In the genomic region with DNA sequence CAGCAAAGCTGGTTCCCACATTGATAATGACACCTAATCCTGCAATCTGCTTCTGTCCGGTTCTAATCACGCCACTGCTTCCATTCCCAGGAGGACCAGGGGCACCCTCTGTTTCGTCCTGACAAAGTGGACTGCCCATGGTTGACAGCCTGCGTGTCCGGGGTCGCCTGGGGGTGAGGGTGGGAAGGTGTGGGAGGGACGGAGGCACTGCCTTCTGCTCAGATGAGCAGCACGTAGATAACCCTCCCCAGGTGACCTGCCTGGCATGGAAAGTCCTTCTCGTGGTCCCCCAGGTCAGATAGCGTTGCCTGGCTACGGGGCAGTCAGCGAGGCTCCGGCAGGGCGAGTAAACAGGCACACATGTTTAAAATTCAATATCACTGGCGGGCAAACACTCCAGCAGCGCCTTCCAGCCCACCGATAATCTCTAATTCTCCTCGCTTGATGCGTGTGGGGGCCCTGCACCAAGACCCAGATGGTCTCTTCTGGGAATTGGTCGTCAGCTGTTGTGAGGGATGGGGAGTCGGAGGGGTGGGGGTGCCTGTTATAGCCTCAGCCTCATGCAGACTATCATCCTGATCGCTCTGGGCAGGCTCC, we compare ENCODE assay signal across 16 cellular contexts.
A peak's percentile ranks its signal among the peaks of the same experiment; 100 is the strongest.
DNase-seq lines count a peak whose midpoint lies in the region; ATAC-seq and TF ChIP-seq lines count a peak whose summit lies in the region.
"Had no signal": no experiment of that assay in that cellular context is flagged by ENCODE, and none has a peak within 500 bp of the region (broad histone marks: within the 10 kb centered on the region; RNA-seq: fewer than 3 reads in every experiment).

No MANE protein-coding gene starts in this region.

- peak overlapping the region; percentile 33 for H2BK15ac ChIP-seq in neuronal stem cell (ENCODE audit: low read length)

- DNase-seq in Right ventricle myocardium superior (peak; percentile 20), cardiac septum (ENCODE audit: low spot score) (no peak), neuronal stem cell (ENCODE audit: low spot score) (no peak), CD14-positive monocyte (ENCODE audit: low spot score) (no peak), dermis blood vessel endothelial cell (no peak)
- DNase-seq: 8988T, GF-D8, NCI-H187, NCI-H446, NCI-H748 treated with DMSO at 0.1 percent for 48 hours, PC-3 had no signal

- peak overlapping the region; percentile 12 for H3K9ac ChIP-seq in neuronal stem cell (ENCODE audit: low read depth, low read length, poor library complexity)

- H2BK12ac ChIP-seq in neuronal stem cell (ENCODE audit: low read length): no peak overlapping the region

- peaks cover 0 to 4% (median 0%) of the 10 kb centered on the region in 7 donors for H3K9me3 Mint-ChIP-seq in CD14-positive monocyte

- no peak for TF ChIP-seq CTCF in CD14-positive monocyte (IDR thresholded peaks at IDR 0.05)

- peaks cover 0 to 1% (median 0%) of the 10 kb centered on the region in 3 donors for H3K27me3 Mint-ChIP-seq in CD14-positive monocyte (ENCODE audit: low read depth in 3 of 3)

- no peak overlapping the region for H4K91ac ChIP-seq in neuronal stem cell (ENCODE audit: low read depth, low read length, poor library complexity)

- H2AK5ac ChIP-seq in neuronal stem cell (ENCODE audit: low read depth, low read length): peak overlapping the region; percentile 83

- H3K27ac Mint-ChIP-seq in CD14-positive monocyte: peak overlapping the region in 1 of 7 donors; percentile 26

- no peak overlapping the region for H3K4me3 ChIP-seq in neuronal stem cell (ENCODE audit: low read length in 2 of 2)
- H3K4me3 ChIP-seq: HAP-1, SJSA1 had no signal

- H3K14ac ChIP-seq in neuronal stem cell (ENCODE audit: low read length): no peak overlapping the region

- no peak overlapping the region for H2AFZ ChIP-seq in neuronal stem cell (ENCODE audit: low read length)

- no peak overlapping the region for H3K23ac ChIP-seq in neuronal stem cell (ENCODE audit: low read depth, low read length, poor library complexity)

- H3K27ac ChIP-seq in neuronal stem cell (replicated peaks; ENCODE audit: low read length): no peak overlapping the region
- H3K27ac ChIP-seq: SJSA1 had no signal

- peaks cover 1% of the 10 kb centered on the region for H3K79me1 ChIP-seq in neuronal stem cell (ENCODE audit: low read depth, low read length)

- no peak overlapping the region for H3K4me2 ChIP-seq in neuronal stem cell (ENCODE audit: insufficient read depth, low read length, poor library complexity, severe bottlenecking)

- H3K9me3 ChIP-seq in neuronal stem cell (replicated peaks in 1 of 2; ENCODE audit: control insufficient read depth in 2 of 2, insufficient read depth in 1 of 2, low read depth in 1 of 2, low read length in 2 of 2): no peaks in the 10 kb centered on the region
- H3K9me3 ChIP-seq: HAP-1, SJSA1 had no signal

- ATAC-seq in Right ventricle myocardium superior (ENCODE audit: poor library complexity) (no peak), SK-N-SH treated with all-trans-retinoic acid at 6 μM for 48 hours (no peak), HG03108 (IDR thresholded peaks at IDR 0.05; ENCODE audit: unreplicated experiment) (no peak), GM19452 (IDR thresholded peaks at IDR 0.05; ENCODE audit: unreplicated experiment) (no peak)
- ATAC-seq: PC-3 had no signal

- intact Hi-C loops in Right ventricle myocardium superior (cut with DNase I): no loop called here
- intact Hi-C loops in cardiac septum (cut with DNase I): loop anchor here (5.0 kb wide), 1 partner anchor 81 kb away; no protein-coding TSS in a partner anchor
- intact Hi-C loops in CD14-positive monocyte (cut with micrococcal nuclease): loop anchor here (5.0 to 10.0 kb wide), 2 partner anchors 101 to 144 kb away; no protein-coding TSS in a partner anchor

- H3K4me3 Mint-ChIP-seq in CD14-positive monocyte: no peak overlapping the region

- H3K27me3 ChIP-seq in neuronal stem cell (ENCODE audit: control insufficient read depth in 3 of 3, insufficient read depth in 3 of 3, low read depth in 1 of 3, low read length in 3 of 3): peaks cover 0 to 6% (median 0%) of the 10 kb centered on the region in 3 experiments
- H3K27me3 ChIP-seq: SJSA1 had no signal

- peak overlapping the region; percentile 44 for H3K18ac ChIP-seq in neuronal stem cell (ENCODE audit: low read length)

- peaks cover 2 to 21% of the 10 kb centered on the region in 2 donors for H3K4me1 ChIP-seq in neuronal stem cell (ENCODE audit: control insufficient read depth in 2 of 2, insufficient read depth in 1 of 2, low read depth in 1 of 2, low read length in 2 of 2)
- H3K4me1 ChIP-seq: SJSA1 had no signal

- peak overlapping the region; percentile 27 for H2BK5ac ChIP-seq in neuronal stem cell (ENCODE audit: low read length)

- H3K36me3 Mint-ChIP-seq in CD14-positive monocyte: peaks cover 49 to 79% of the 10 kb centered on the region in 2 donors

- H3K4ac ChIP-seq in neuronal stem cell (ENCODE audit: low read length): no peak overlapping the region

- peaks cover 40% of the 10 kb centered on the region for H3K4me1 Mint-ChIP-seq in CD14-positive monocyte

- WGBS in neuronal stem cell (ENCODE audit: extremely low coverage in 2 of 2, insufficient read length in 2 of 2, insufficient replicate concordance in 1 of 2), 2 donors: no CpG with 5 or more reads among the region's 22 CpGs

- H2BK120ac ChIP-seq in neuronal stem cell (ENCODE audit: low read depth, low read length): no peak overlapping the region

- H3K36me3 ChIP-seq in neuronal stem cell (replicated peaks in 1 of 2; ENCODE audit: control insufficient read depth in 2 of 2, insufficient read depth in 2 of 2, low read length in 2 of 2): no peaks in the 10 kb centered on the region
- H3K36me3 ChIP-seq: HAP-1, SJSA1 had no signal

- H4K8ac ChIP-seq in neuronal stem cell (ENCODE audit: low read depth, low read length): no peak overlapping the region

TF ChIP-seq in SK-N-SH treated with all-trans-retinoic acid at 6 μM for 48 hours, 23 proteins besides CTCF, POLR2A, EP300 and RAD21:
- TF ChIP-seq ZFP30 (CRISPR knock-in tag; IDR thresholded peaks at IDR 0.05) (no peak), TCF4 (CRISPR knock-in tag; IDR thresholded peaks at IDR 0.05; ENCODE audit: borderline replicate concordance) (peak; percentile 87; the same call in 1 of the 2 replicates), TOX (CRISPR knock-in tag; IDR thresholded peaks at IDR 0.05; ENCODE audit: borderline replicate concordance) (no peak)
- TF ChIP-seq, protein P1, sequence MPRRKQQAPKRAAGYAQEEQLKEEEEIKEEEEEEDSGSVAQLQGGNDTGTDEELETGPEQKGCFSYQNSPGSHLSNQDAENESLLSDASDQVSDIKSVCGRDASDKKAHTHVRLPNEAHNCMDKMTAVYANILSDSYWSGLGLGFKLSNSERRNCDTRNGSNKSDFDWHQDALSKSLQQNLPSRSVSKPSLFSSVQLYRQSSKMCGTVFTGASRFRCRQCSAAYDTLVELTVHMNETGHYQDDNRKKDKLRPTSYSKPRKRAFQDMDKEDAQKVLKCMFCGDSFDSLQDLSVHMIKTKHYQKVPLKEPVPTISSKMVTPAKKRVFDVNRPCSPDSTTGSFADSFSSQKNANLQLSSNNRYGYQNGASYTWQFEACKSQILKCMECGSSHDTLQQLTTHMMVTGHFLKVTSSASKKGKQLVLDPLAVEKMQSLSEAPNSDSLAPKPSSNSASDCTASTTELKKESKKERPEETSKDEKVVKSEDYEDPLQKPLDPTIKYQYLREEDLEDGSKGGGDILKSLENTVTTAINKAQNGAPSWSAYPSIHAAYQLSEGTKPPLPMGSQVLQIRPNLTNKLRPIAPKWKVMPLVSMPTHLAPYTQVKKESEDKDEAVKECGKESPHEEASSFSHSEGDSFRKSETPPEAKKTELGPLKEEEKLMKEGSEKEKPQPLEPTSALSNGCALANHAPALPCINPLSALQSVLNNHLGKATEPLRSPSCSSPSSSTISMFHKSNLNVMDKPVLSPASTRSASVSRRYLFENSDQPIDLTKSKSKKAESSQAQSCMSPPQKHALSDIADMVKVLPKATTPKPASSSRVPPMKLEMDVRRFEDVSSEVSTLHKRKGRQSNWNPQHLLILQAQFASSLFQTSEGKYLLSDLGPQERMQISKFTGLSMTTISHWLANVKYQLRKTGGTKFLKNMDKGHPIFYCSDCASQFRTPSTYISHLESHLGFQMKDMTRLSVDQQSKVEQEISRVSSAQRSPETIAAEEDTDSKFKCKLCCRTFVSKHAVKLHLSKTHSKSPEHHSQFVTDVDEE (CRISPR knock-in tag; IDR thresholded peaks at IDR 0.05): no peak
TF ChIP-seq in SK-N-SH treated with all-trans-retinoic acid at 6 μM for 48 hours: peak in this region for 1.
